Comparison of ENCODE assay signal across 8 cellular contexts in genomic region chr5:62305358-62305714, GRCh38. TPM values are rescaled to one million over a fixed set of nuclear protein-coding genes. Genes with fewer than 3 reads are reported as not detected.
DNase-seq lines count a peak whose midpoint lies in the region; ATAC-seq and TF ChIP-seq lines count a peak whose summit lies in the region.

No MANE protein-coding gene starts in this region.

- H3K9me3 ChIP-seq in heart left ventricle = no peaks in the 10 kb centered on the region
- H3K9me3 ChIP-seq in ascending aorta = no peaks in the 10 kb centered on the region
- no peaks in the 10 kb centered on the region for H3K9me3 ChIP-seq in lung (ENCODE audit: control insufficient read depth in 2 of 2, insufficient read depth in 1 of 2, low read length in 1 of 2)
- no peaks in the 10 kb centered on the region for H3K9me3 ChIP-seq in upper lobe of left lung

- TF ChIP-seq CTCF in heart left ventricle (IDR thresholded peaks at IDR 0.05) (no peak), ascending aorta (IDR thresholded peaks at IDR 0.05) (no peak), lung (IDR thresholded peaks at IDR 0.05; ENCODE audit: control extremely low read depth, extremely low read depth) (no peak), upper lobe of left lung (IDR thresholded peaks at IDR 0.05) (no peak), lower leg skin (IDR thresholded peaks at IDR 0.05) (no peak), GM13977 (IDR thresholded peaks at IDR 0.05; ENCODE audit: extremely low read depth, insufficient read depth, missing control alignments) (no peak)

- H3K4me3 ChIP-seq in heart left ventricle (peak overlapping the region; percentile 66 to 100 (median 96)), ascending aorta (peak overlapping the region; percentile 93 to 98), lung (peak overlapping the region; percentile 36), upper lobe of left lung (peak overlapping the region in 3 of 4 donors; percentile 76 to 100 (median 98)), lower leg skin (ENCODE audit: low read depth, poor library complexity, severe bottlenecking) (no peak overlapping the region)

- H3K4me1 ChIP-seq in heart left ventricle = peaks cover 0 to 34% (median 10%) of the 10 kb centered on the region in 12 donors
- peaks cover 3 to 4% of the 10 kb centered on the region in 2 donors for H3K4me1 ChIP-seq in ascending aorta
- peaks cover 2 to 3% of the 10 kb centered on the region in 2 donors for H3K4me1 ChIP-seq in lung (ENCODE audit: control insufficient read depth in 2 of 2, insufficient read depth in 2 of 2, low read length in 2 of 2)
- peaks cover 11 to 18% (median 13%) of the 10 kb centered on the region in 4 donors for H3K4me1 ChIP-seq in upper lobe of left lung

- in situ Hi-C loops in GM13977 (cut with MboI; ENCODE audit: low pct_unique_long_range_greater_than_20kb, low sequenced_read_pairs, unreplicated experiment) = no loop called here

- H3K27ac ChIP-seq in heart left ventricle = peak overlapping the region in 10 of 12 donors; percentile 83 to 94 (median 88)
- H3K27ac ChIP-seq in ascending aorta = peak overlapping the region; percentile 79 to 94
- H3K27ac ChIP-seq in lung (ENCODE audit: low read depth in 1 of 2, low read length in 1 of 2) = peak overlapping the region; percentile 71 to 87
- peak overlapping the region; percentile 86 to 99 (median 91) for H3K27ac ChIP-seq in upper lobe of left lung

- H3K27me3 ChIP-seq in heart left ventricle (no peaks in the 10 kb centered on the region), ascending aorta (no peaks in the 10 kb centered on the region), lung (ENCODE audit: control insufficient read depth, insufficient read depth) (no peaks in the 10 kb centered on the region), upper lobe of left lung (no peaks in the 10 kb centered on the region)

- H3K36me3 ChIP-seq in heart left ventricle (no peaks in the 10 kb centered on the region), ascending aorta (no peaks in the 10 kb centered on the region), lung (ENCODE audit: control insufficient read depth in 2 of 2, insufficient read depth in 2 of 2, low read length in 2 of 2) (no peaks in the 10 kb centered on the region), upper lobe of left lung (no peaks in the 10 kb centered on the region)

- 35 to 49% (median 44%) methylated on average over 4 of the region's 4 CpGs for WGBS in heart left ventricle, 4 donors
- 44 to 58% methylated on average over 4 of the region's 4 CpGs for WGBS in lung, 2 donors
- WGBS in upper lobe of left lung, 2 donors = 41 to 47% methylated on average over 4 of the region's 4 CpGs
- 33 to 40% methylated on average over 4 of the region's 4 CpGs for WGBS in lower leg skin, 2 donors

- DNase-seq in heart left ventricle = no peak
- no peak for DNase-seq in left cardiac atrium
- no peak for DNase-seq in ascending aorta (ENCODE audit: low spot score in 2 of 2)
- no peak for DNase-seq in lung (ENCODE audit: low spot score)
- DNase-seq in upper lobe of left lung = no peak
- DNase-seq in lower leg skin (ENCODE audit: low spot score in 2 of 2) = no peak
- DNase-seq in NCI-H2081 treated with DMSO at 0.1 percent for 48 hours (lab: John Stamatoyannopoulos, UW) = no peak
- DNase-seq in GM13977 (ENCODE audit: low spot score) = no peak

- ATAC-seq in heart left ventricle = no peak
- no peak for ATAC-seq in left cardiac atrium
- ATAC-seq in lung (ENCODE audit: insufficient read depth, low FRiP score) = no peak
- no peak for ATAC-seq in upper lobe of left lung (ENCODE audit: low FRiP score in 2 of 2)

- no peak for TF ChIP-seq EP300 in upper lobe of left lung (IDR thresholded peaks at IDR 0.05)

- intact Hi-C loops in heart left ventricle (cut with DNase I) (loop anchor here in 3 of 10 donors (5.0 to 10.0 kb wide), 3 partner anchors 37 to 99 kb away; partner anchors contain the start of gene DIMT1 (in 2 of the 3)), left cardiac atrium (cut with DNase I) (no loop called here), ascending aorta (cut with DNase I) (loop anchor here (5.0 kb wide), 3 partner anchors 47 to 973 kb away; partner anchors contain the start of gene ZSWIM6), lower leg skin (cut with DNase I; ENCODE audit: low total_unique reads) (no loop called here)

- no peak for TF ChIP-seq POLR2A in heart left ventricle (IDR thresholded peaks at IDR 0.05)
- TF ChIP-seq POLR2A in upper lobe of left lung (IDR thresholded peaks at IDR 0.05) = no peak
- TF ChIP-seq POLR2A in lower leg skin (IDR thresholded peaks at IDR 0.05) = no peak

RNA-seq across cellular contexts. Expression of gene KIF2A, which starts 0.7 kb away (rescaled TPM):
- total RNA-seq in heart left ventricle = 10 to 100 TPM in 5 of 9 donors, 1 to 10 TPM in 4; 7.7 to 18.8 (median 14.3) TPM
- polyA plus RNA-seq in heart left ventricle = 10 to 100 TPM in 1 of 2 donors, 1 to 10 TPM in 1; 1.5 to 10.7 TPM
- 10 to 100 TPM; 11.6 to 14.8 TPM for total RNA-seq in left cardiac atrium
- 19.8 TPM for total RNA-seq in ascending aorta
- total RNA-seq in lung = 10 to 100 TPM; 27.7 to 64.3 TPM
- polyA plus RNA-seq in lung = 10 to 100 TPM in 1 of 2 donors, 1 to 10 TPM in 1; 3.5 to 12.8 TPM
- 10 to 100 TPM; 16.8 to 61.2 (median 23.7) TPM for total RNA-seq in upper lobe of left lung
- total RNA-seq in lower leg skin = 10 to 100 TPM; 14.5 to 33.4 (median 21.2) TPM
